Comparison of ENCODE assay signal across 31 cellular contexts in genomic region chr12:110453569-110454296, GRCh38. TPM values are rescaled to one million over a fixed set of nuclear protein-coding genes. Genes with fewer than 3 reads are reported as not detected.
"Had no signal": no experiment of that assay in that cellular context is flagged by ENCODE, and none has a peak within 500 bp of the region (broad histone marks: within the 10 kb centered on the region; RNA-seq: fewer than 3 reads in every experiment).

No MANE protein-coding gene starts in this region.

- H3K27me3 ChIP-seq: ascending aorta, cardiac muscle cell, Peyer's patch, SJSA1 had no signal

- ATAC-seq: PC-3, SK-N-SH treated with all-trans-retinoic acid at 6 μM for 48 hours had no signal

- H3K27ac ChIP-seq: ascending aorta, cardiac muscle cell, KMS-11, Peyer's patch, SJSA1, WERI-Rb-1 had no signal

- H3K4me3 Mint-ChIP-seq: activated CD4-positive, alpha-beta memory T cell treated with anti-CD3 and anti-CD28 coated beads for 36 hours; activated naive CD4-positive, alpha-beta T cell treated with anti-CD3 and anti-CD28 coated beads, Interleukin-2, amount 50 U/mL, for 24 hours; activated naive CD8-positive, alpha-beta T cell treated with anti-CD3 and anti-CD28 coated beads, Interleukin-2, amount 10 ng/mL, durations not matched to agents 7 days and 5 days; central memory CD8-positive, alpha-beta T cell had no signal

- H3K4me2 ChIP-seq: KMS-11 had no signal

- H3K27ac Mint-ChIP-seq: activated CD4-positive, alpha-beta memory T cell treated with anti-CD3 and anti-CD28 coated beads for 36 hours; activated naive CD4-positive, alpha-beta T cell treated with anti-CD3 and anti-CD28 coated beads, Interleukin-2, amount 50 U/mL, for 24 hours; activated naive CD8-positive, alpha-beta T cell treated with anti-CD3 and anti-CD28 coated beads, Interleukin-2, amount 10 ng/mL, durations not matched to agents 7 days and 5 days; activated T-helper 2 cell treated with anti-CD3 and anti-CD28 coated beads, Interferon-gamma antibody, Interleukin-2, Interleukin-4, amounts not matched to agents 10 μg/mL and 5 μg/mL and 100 μg/mL, durations not matched to agents 14 hours and 24 hours and 36 hours had no signal

- DNase-seq: activated CD4-positive, alpha-beta memory T cell treated with anti-CD3 and anti-CD28 coated beads for 36 hours; activated CD4-positive, alpha-beta T cell treated with anti-CD3 and anti-CD28 coated beads for 4 hours; activated CD4-positive, alpha-beta T cell treated with anti-CD3 and anti-CD28 coated beads, Interleukin-2, amount 50 U/mL, for 1 hour; activated CD8-positive, alpha-beta memory T cell treated with anti-CD3 and anti-CD28 coated beads, Interleukin-2, amount 50 U/mL, for 48 hours; activated gamma-delta T cell; activated naive CD4-positive, alpha-beta T cell treated with Interleukin-2 at 50 U/mL for 16 hours; activated naive CD8-positive, alpha-beta T cell treated with anti-CD3 and anti-CD28 coated beads, Interleukin-2, amount 10 ng/mL, durations not matched to agents 7 days and 5 days; amygdala; NCI-H1092 treated with DMSO at 0.1 percent for 48 hours; NCI-H1417; NCI-H1930; NCI-H2081 treated with DMSO at 0.1 percent for 48 hours; NCI-H226; NCI-H446 treated with DMSO at 0.1 percent for 48 hours; NCI-H524; NCI-H69; NK-92 treated with Interleukin-12 subunit alpha and Interleukin-12 subunit beta, amount 100 ng/mL, for 24 hours; PC-3; Peyer's patch; RPMI8226; SHP77 treated with DMSO at 0.1 percent for 48 hours; T1000; WERI-Rb-1 had no signal

- H3K27me3 Mint-ChIP-seq: activated CD4-positive, alpha-beta memory T cell treated with anti-CD3 and anti-CD28 coated beads for 36 hours; activated naive CD4-positive, alpha-beta T cell treated with anti-CD3 and anti-CD28 coated beads, Interleukin-2, amount 50 U/mL, for 24 hours; activated naive CD8-positive, alpha-beta T cell treated with anti-CD3 and anti-CD28 coated beads, Interleukin-2, amount 10 ng/mL, durations not matched to agents 7 days and 5 days; central memory CD8-positive, alpha-beta T cell had no signal

- H3K9ac ChIP-seq: KMS-11 had no signal

- H3K9me3 Mint-ChIP-seq: activated CD4-positive, alpha-beta memory T cell treated with anti-CD3 and anti-CD28 coated beads for 36 hours; activated naive CD4-positive, alpha-beta T cell treated with anti-CD3 and anti-CD28 coated beads, Interleukin-2, amount 50 U/mL, for 24 hours; activated naive CD8-positive, alpha-beta T cell treated with anti-CD3 and anti-CD28 coated beads, Interleukin-2, amount 10 ng/mL, durations not matched to agents 7 days and 5 days; activated T-helper 2 cell treated with anti-CD3 and anti-CD28 coated beads, Interferon-gamma antibody, Interleukin-2, Interleukin-4, amounts not matched to agents 10 μg/mL and 5 μg/mL and 100 μg/mL, durations not matched to agents 14 hours and 24 hours and 36 hours; central memory CD8-positive, alpha-beta T cell had no signal

- H3K4me3 ChIP-seq: ascending aorta, cardiac muscle cell, Peyer's patch, SJSA1 had no signal

- H3K9me3 ChIP-seq: ascending aorta, Peyer's patch, SJSA1 had no signal

RNA-seq across cellular contexts. Expression of gene RAD9B, which starts 48.4 kb away (rescaled TPM):
- total RNA-seq: ascending aorta had no signal
